Comparison of ENCODE assay signal across 13 cellular contexts in genomic region chr11:68130121-68130520, GRCh38. TPM values are rescaled to one million over a fixed set of nuclear protein-coding genes. Genes with fewer than 3 reads are reported as not detected.
DNase-seq lines count a peak whose midpoint lies in the region; ATAC-seq and TF ChIP-seq lines count a peak whose summit lies in the region.
"Had no signal": no experiment of that assay in that cellular context is flagged by ENCODE, and none has a peak within 500 bp of the region (broad histone marks: within the 10 kb centered on the region; RNA-seq: fewer than 3 reads in every experiment).

No MANE protein-coding gene starts in this region.

- H3K27me3 ChIP-seq in IMR-90 (ENCODE audit: control insufficient read depth, insufficient read depth, low read length): no peaks in the 10 kb centered on the region
- no peaks in the 10 kb centered on the region for H3K27me3 ChIP-seq in body of pancreas
- no peaks in the 10 kb centered on the region for H3K27me3 ChIP-seq in transverse colon
- H3K27me3 ChIP-seq: BLaER1 treated with 17β-estradiol and CSF1 and Interleukin-3, amounts not matched to agents 10 nM and 100 nM had no signal

- H3K9me3 Mint-ChIP-seq in Calu3 (ENCODE audit: low read depth, unreplicated experiment): peaks cover 16% of the 10 kb centered on the region
- H3K9me3 Mint-ChIP-seq in nephron: peaks cover 32% of the 10 kb centered on the region

- no peaks in the 10 kb centered on the region for H3K9me1 ChIP-seq in IMR-90 (ENCODE audit: insufficient read depth, low read length)

- H3K4ac ChIP-seq in IMR-90 (ENCODE audit: low read depth, low read length): no peak overlapping the region

- peak overlapping the region; percentile 67 for H2AFZ ChIP-seq in IMR-90 (replicated peaks; ENCODE audit: low read length, poor library complexity)

- TF ChIP-seq POLR2A in IMR-90 (IDR thresholded peaks at IDR 0.05; ENCODE audit: low read depth, low read length): no peak
- no peak for TF ChIP-seq POLR2A in body of pancreas (IDR thresholded peaks at IDR 0.05)
- TF ChIP-seq POLR2A in transverse colon (IDR thresholded peaks at IDR 0.05): no peak

- H4K20me1 ChIP-seq in IMR-90 (ENCODE audit: insufficient read depth, low read length): no peaks in the 10 kb centered on the region; the same call in 1 of the 2 replicates
- H4K20me1 ChIP-seq: BLaER1 treated with 17β-estradiol and CSF1 and Interleukin-3, amounts not matched to agents 10 nM and 100 nM had no signal

- CTCF ChIA-PET in Calu3 (lab: Charles Lee) (no interaction called here), IMR-90 (lab: Yijun Ruan, JAX) (interaction anchor here (0.7 kb wide), 1 partner anchor 14 kb away, joined by 4 read pairs; no protein-coding TSS in a partner anchor)

- ATAC-seq in IMR-90 (ENCODE audit: low read depth) (no peak), body of pancreas (no peak)

- H3K56ac ChIP-seq in IMR-90 (ENCODE audit: extremely low read depth, insufficient read depth, low read length): no peak overlapping the region

- POLR2A ChIA-PET in IMR-90 (lab: Charles Lee; ENCODE audit: unreplicated experiment): no interaction called here

- no peak overlapping the region for H3K4me2 ChIP-seq in IMR-90 (ENCODE audit: low read depth, low read length)
- H3K4me2 ChIP-seq: BLaER1 treated with 17β-estradiol and CSF1 and Interleukin-3, amounts not matched to agents 10 nM and 100 nM had no signal

- dilution Hi-C loops in IMR-90 (cut with HindIII; ENCODE audit: low sequenced_read_pairs, unreplicated experiment): no loop called here

- peak overlapping the region; percentile 37 for H2AK9ac ChIP-seq in IMR-90 (replicated peaks; ENCODE audit: low read depth, low read length, poor library complexity)

- no peaks in the 10 kb centered on the region for H3K36me3 ChIP-seq in IMR-90 (ENCODE audit: control insufficient read depth, insufficient read depth, low read length)
- H3K36me3 ChIP-seq in body of pancreas (replicated peaks in 1 of 2; ENCODE audit: insufficient read depth in 1 of 2, low read depth in 2 of 2): no peaks in the 10 kb centered on the region
- H3K36me3 ChIP-seq in transverse colon: no peaks in the 10 kb centered on the region

- H3K18ac ChIP-seq in IMR-90 (ENCODE audit: low read depth, low read length): no peak overlapping the region

- H3K4me1 Mint-ChIP-seq in Calu3 (ENCODE audit: low read depth, unreplicated experiment): peaks cover 27% of the 10 kb centered on the region
- peaks cover 10% of the 10 kb centered on the region for H3K4me1 Mint-ChIP-seq in nephron

- H3K27ac ChIP-seq in IMR-90 (ENCODE audit: insufficient read depth, low read length) (no peak overlapping the region), body of pancreas (peak overlapping the region in 3 of 4 donors; percentile 91 to 95 (median 95)), transverse colon (no peak overlapping the region)
- H3K27ac ChIP-seq: BLaER1 treated with 17β-estradiol and CSF1 and Interleukin-3, amounts not matched to agents 10 nM and 100 nM had no signal

- intact Hi-C loops in Calu3 (cut with micrococcal nuclease; ENCODE audit: unreplicated experiment) (no loop called here), IMR-90 (cut with micrococcal nuclease) (no loop called here), body of pancreas (cut with DNase I) (no loop called here), transverse colon (cut with DNase I; ENCODE audit: low total_unique reads) (no loop called here)

- H2BK120ac ChIP-seq in IMR-90 (ENCODE audit: low read depth, low read length): no peak overlapping the region

- H3K4me3 ChIP-seq in IMR-90 (ENCODE audit: insufficient read depth, low read depth, low read length) (no peak overlapping the region), body of pancreas (no peak overlapping the region), transverse colon (no peak overlapping the region)
- H3K4me3 ChIP-seq: BLaER1 treated with 17β-estradiol and CSF1 and Interleukin-3, amounts not matched to agents 10 nM and 100 nM had no signal

- no peak for TF ChIP-seq RAD21 in IMR-90 (IDR thresholded peaks at IDR 0.05; ENCODE audit: low read length)

- no peak for TF ChIP-seq EP300 in transverse colon (IDR thresholded peaks at IDR 0.05; ENCODE audit: low read depth)

- H3K27ac Mint-ChIP-seq in Calu3 (ENCODE audit: unreplicated experiment) (peak overlapping the region; percentile 5), nephron (peak overlapping the region in 2 of 3 experiments; percentile 14 to 23)

- no peak overlapping the region for H2BK15ac ChIP-seq in IMR-90 (ENCODE audit: low read depth, low read length)

- H2BK20ac ChIP-seq in IMR-90 (ENCODE audit: low read depth, low read length): no peak overlapping the region

- H3K9ac ChIP-seq in IMR-90 (ENCODE audit: low read depth, low read length): no peak overlapping the region
- H3K9ac ChIP-seq: BLaER1 treated with 17β-estradiol and CSF1 and Interleukin-3, amounts not matched to agents 10 nM and 100 nM had no signal

- no CpG with 5 or more reads among the region's 1 CpG for WGBS in IMR-90 (ENCODE audit: extremely low coverage in 2 of 2, insufficient read length in 1 of 2), 2 experiments
- 100% methylated on average over 1 of the region's 1 CpG for WGBS in body of pancreas, 2 donors
- 40 to 67% methylated on average over 1 of the region's 1 CpG for WGBS in transverse colon (ENCODE audit: low coverage in 1 of 2), 2 donors

- peaks cover 4% of the 10 kb centered on the region for H3K4me1 ChIP-seq in IMR-90 (ENCODE audit: control insufficient read depth, insufficient read depth, low read length)
- H3K4me1 ChIP-seq in body of pancreas: peaks cover 45% of the 10 kb centered on the region
- H3K4me1 ChIP-seq in transverse colon: peaks cover 4 to 18% (median 13%) of the 10 kb centered on the region in 4 donors
- H3K4me1 ChIP-seq: BLaER1 treated with 17β-estradiol and CSF1 and Interleukin-3, amounts not matched to agents 10 nM and 100 nM had no signal

- no peaks in the 10 kb centered on the region for H3K79me1 ChIP-seq in IMR-90 (ENCODE audit: low read depth in 1 of 2, low read length in 2 of 2)

- in situ Hi-C loops in IMR-90 (cut with MboI; ENCODE audit: low sequenced_read_pairs) (no loop called here), transverse colon (cut with MboI; ENCODE audit: low pct_ligation_motif_present in 1 of 4, low pct_unique_long_range_greater_than_20kb in 1 of 4, low sequenced_read_pairs in 3 of 4) (no loop called here)

- TF ChIP-seq CTCF in Calu3 (IDR thresholded peaks at IDR 0.05; ENCODE audit: unreplicated experiment): no peak
- TF ChIP-seq CTCF in IMR-90 (conservative IDR thresholded peaks at IDR 0.05; ENCODE audit: low read depth, low read length): no peak
- no peak for TF ChIP-seq CTCF in body of pancreas (IDR thresholded peaks at IDR 0.05)
- TF ChIP-seq CTCF in nephron (IDR thresholded peaks at IDR 0.05; ENCODE audit: unreplicated experiment in 3 of 3): no peak
- TF ChIP-seq CTCF in transverse colon (IDR thresholded peaks at IDR 0.05): no peak

- H3K23ac ChIP-seq in IMR-90 (ENCODE audit: low read depth, low read length): peak overlapping the region; percentile 42; the same call in 1 of the 2 replicates

- H3K27me3 Mint-ChIP-seq in Calu3 (ENCODE audit: unreplicated experiment) (no peaks in the 10 kb centered on the region), nephron (ENCODE audit: low read depth) (peaks cover 7% of the 10 kb centered on the region)

- no peak overlapping the region for H2AK5ac ChIP-seq in IMR-90 (ENCODE audit: low read depth, low read length)

- no peak overlapping the region for H4K5ac ChIP-seq in IMR-90 (ENCODE audit: low read depth, low read length)

- H3K36me3 Mint-ChIP-seq in Calu3 (ENCODE audit: insufficient read depth, unreplicated experiment) (peaks cover 21% of the 10 kb centered on the region), nephron (ENCODE audit: low read depth) (peaks cover 20% of the 10 kb centered on the region)
- H3K36me3 Mint-ChIP-seq: CD4-positive, CD25-positive, alpha-beta regulatory T cell had no signal

- DNase-seq in Calu3 (no peak), IMR-90 (no peak), body of pancreas (no peak), NCI-H82 treated with DMSO at 0.1 percent for 48 hours (lab: John Stamatoyannopoulos, UW; ENCODE audit: unreplicated experiment) (no peak), transverse colon (no peak), COR-L47 (lab: John Stamatoyannopoulos, UW) (no peak), HCEC 1CT (no peak)
- DNase-seq: ACHN; CD4-positive, CD25-positive, alpha-beta regulatory T cell; DND-41; GF-D8 had no signal

- peaks cover 9% of the 10 kb centered on the region for H3K9me3 ChIP-seq in IMR-90 (ENCODE audit: control insufficient read depth, insufficient read depth, low read length)
- H3K9me3 ChIP-seq in body of pancreas: no peaks in the 10 kb centered on the region
- H3K9me3 ChIP-seq in transverse colon: no peaks in the 10 kb centered on the region

- H3K14ac ChIP-seq in IMR-90 (replicated peaks; ENCODE audit: low read depth, low read length): no peak overlapping the region

- no TSS peak for BruUV-seq in Calu3 (replicated peaks; lab: Mats Ljungman, UMichigan)
- no TSS peak for BruUV-seq in IMR-90 (replicated peaks; lab: Mats Ljungman, UMichigan)

- no peak overlapping the region for H3K4me3 Mint-ChIP-seq in Calu3 (ENCODE audit: low read depth, unreplicated experiment)
- H3K4me3 Mint-ChIP-seq in nephron: peak overlapping the region in 2 of 3 experiments; percentile 62 to 81

- H2BK5ac ChIP-seq in IMR-90 (ENCODE audit: low read depth, low read length, poor library complexity, severe bottlenecking): no peak overlapping the region

- H4K8ac ChIP-seq in IMR-90 (ENCODE audit: low read depth in 2 of 2, low read length in 2 of 2): no peak overlapping the region

- H4K91ac ChIP-seq in IMR-90 (ENCODE audit: insufficient read depth, low read depth, low read length): no peak overlapping the region

TF ChIP-seq in IMR-90, 13 proteins besides CTCF, POLR2A, EP300 and RAD21 (continues in another document):
- TF ChIP-seq CHD1 (IDR thresholded peaks at IDR 0.05; ENCODE audit: low read depth, low read length) (no peak), CEBPB (IDR thresholded peaks at IDR 0.05; ENCODE audit: low read depth, low read length) (no peak), NFE2L2 (IDR thresholded peaks at IDR 0.05; ENCODE audit: low read depth, low read length) (no peak), BHLHE40 (IDR thresholded peaks at IDR 0.05; ENCODE audit: low read depth, low read length) (no peak), RFX5 (IDR thresholded peaks at IDR 0.05; ENCODE audit: low read depth, low read length) (no peak)

RNA-seq across cellular contexts. Expression of gene CHKA, which starts 8.9 kb away (rescaled TPM):
- 100 and 104 TPM in 2 replicates for total RNA-seq in Calu3 (2022)
- 4.5 and 6.7 TPM in 2 replicates for total RNA-seq in IMR-90 (2012; rRNA removed)
- 6.9 and 8.4 TPM in 2 replicates for polyA plus RNA-seq in IMR-90 (2012; rRNA removed)
- 3.5 and 3.9 TPM in 2 replicates for polyA plus RNA-seq in IMR-90 (2012; cell fraction: cytosol; rRNA removed)
- polyA plus RNA-seq in IMR-90 (2012; cell fraction: nucleus; rRNA removed; ENCODE audit: low replicate concordance): 32.6 and 52.6 TPM in 2 replicates
- 10 to 100 TPM; 72.1 to 92.6 TPM for total RNA-seq in body of pancreas
- 100 to 1,000 TPM in 3 of 4 donors, 10 to 100 TPM in 1; 41.6 to 253 (median 121) TPM for total RNA-seq in transverse colon

Comparison
In these comparisons a context has a peak if more than half of its experiments do, and no peak if none do; other contexts are left out.
1. H3K27ac ChIP-seq: peak in body of pancreas (3 of 4); none in IMR-90 (single experiment) and transverse colon (0 of 4).